22 cellular contexts compared by ENCODE assay signal in the genomic region with DNA sequence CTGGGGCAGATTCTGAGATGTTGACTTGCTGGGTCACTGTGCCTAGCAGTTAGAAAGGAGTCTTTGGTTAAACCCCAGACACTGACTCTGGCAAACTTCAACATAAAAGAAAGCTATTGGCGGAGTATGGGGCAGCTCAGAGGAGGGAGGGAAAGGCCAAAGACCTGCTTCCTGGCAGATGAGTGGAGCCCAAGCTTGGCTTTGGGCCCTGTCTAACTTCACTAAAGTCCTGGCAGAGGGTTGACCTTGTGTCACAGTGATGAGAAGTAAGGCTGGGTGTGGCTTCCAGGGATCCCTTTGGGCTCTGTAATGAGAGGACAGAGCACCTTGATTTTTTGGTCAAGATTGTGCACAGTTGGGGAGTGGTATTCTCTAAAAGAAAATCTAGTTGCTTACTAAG.
DNase-seq lines count a peak whose midpoint lies in the region; ATAC-seq and TF ChIP-seq lines count a peak whose summit lies in the region.
"Had no signal": no experiment of that assay in that cellular context is flagged by ENCODE, and none has a peak within 500 bp of the region (broad histone marks: within the 10 kb centered on the region; RNA-seq: fewer than 3 reads in every experiment).

No MANE protein-coding gene starts in this region.

- no peak overlapping the region for H2BK120ac ChIP-seq in trophoblast cell (ENCODE audit: insufficient read depth, low read length, poor library complexity)

- H3K9me3 ChIP-seq in HCT116 (ENCODE audit: control insufficient read depth in 1 of 2, insufficient read depth in 1 of 2, low read depth in 1 of 2, low read length in 2 of 2): no peaks in the 10 kb centered on the region
- no peaks in the 10 kb centered on the region for H3K9me3 ChIP-seq in breast epithelium
- peaks cover 2% of the 10 kb centered on the region for H3K9me3 ChIP-seq in trophoblast cell (ENCODE audit: insufficient read depth, low read depth, low read length)
- H3K9me3 ChIP-seq: MG63 had no signal

- peak overlapping the region; percentile 46 for H2BK12ac ChIP-seq in trophoblast cell (ENCODE audit: low read length)

- no peak overlapping the region for H2AK5ac ChIP-seq in trophoblast cell (ENCODE audit: low read length)

- peak overlapping the region; percentile 41 for H2AFZ ChIP-seq in HCT116 (ENCODE audit: low read depth, low read length, poor library complexity, severe bottlenecking)
- H2AFZ ChIP-seq in trophoblast cell (ENCODE audit: insufficient read depth, low read length, poor library complexity): no peak overlapping the region
- H2AFZ ChIP-seq: PC-9 had no signal

- no TSS peak for BruUV-seq in HCT116 (replicated peaks; lab: Mats Ljungman, UMichigan)

- intact Hi-C loops in left ventricle myocardium superior (cut with micrococcal nuclease): no loop called here
- intact Hi-C loops in cardiac septum (cut with DNase I): no loop called here
- intact Hi-C loops in HCT116 (cut with micrococcal nuclease): no loop called here
- intact Hi-C loops in breast epithelium (cut with DNase I; ENCODE audit: low total_unique reads): no loop called here

- H3K79me1 ChIP-seq in trophoblast cell (ENCODE audit: low read length): peaks cover 22% of the 10 kb centered on the region

- POLR2A ChIA-PET in HCT116 (lab: Charles Lee): no interaction called here

- H3K14ac ChIP-seq in trophoblast cell (ENCODE audit: low read length): no peak overlapping the region

- ATAC-seq in left ventricle myocardium superior (peak; percentile 40), HCT116 (no peak), HG02678 (IDR thresholded peaks at IDR 0.05; ENCODE audit: unreplicated experiment) (no peak), GM18505 (IDR thresholded peaks at IDR 0.05; ENCODE audit: unreplicated experiment) (no peak), GM18907 (IDR thresholded peaks at IDR 0.05; ENCODE audit: unreplicated experiment) (no peak)
- ATAC-seq: K562 had no signal

- peaks cover 3 to 16% of the 10 kb centered on the region in 2 experiments; a peak in 2 of 4 replicates for H3K4me1 ChIP-seq in HCT116 (ENCODE audit: control insufficient read depth in 1 of 2, insufficient read depth in 2 of 2, low read length in 2 of 2)
- peaks cover 5 to 9% of the 10 kb centered on the region in 2 donors for H3K4me1 ChIP-seq in breast epithelium
- H3K4me1 ChIP-seq in trophoblast cell (ENCODE audit: control insufficient read depth in 1 of 2, insufficient read depth in 2 of 2, low read length in 2 of 2): peaks cover 13 to 20% of the 10 kb centered on the region in 2 experiments

- no peak overlapping the region for H4K12ac ChIP-seq in trophoblast cell (ENCODE audit: low read depth, low read length)

- no peak for DNase-seq in left ventricle myocardium superior
- DNase-seq in cardiac septum (ENCODE audit: low spot score): no peak
- DNase-seq in HCT116 (ENCODE audit: low read depth, low spot score): no peak
- DNase-seq in breast epithelium (ENCODE audit: low spot score in 2 of 2): no peak
- no peak for DNase-seq in trophoblast cell
- DNase-seq: CD8-positive, alpha-beta memory T cell; GOT3; Kasumi-1; MG63; NCI-H1417; NCI-H1694; NCI-H2029 treated with DMSO at 0.1 percent for 48 hours; NCI-H446 treated with DMSO at 0.1 percent for 48 hours; NCI-H526 treated with DMSO at 0.1 percent for 48 hours; PC-9; RPMI8226; SIG-M5 had no signal

- H3K4me3 ChIP-seq in HCT116 (replicated peaks in 1 of 2; ENCODE audit: low read depth in 1 of 2, low read length in 2 of 2): no peak overlapping the region
- H3K4me3 ChIP-seq in breast epithelium: no peak overlapping the region
- no peak overlapping the region for H3K4me3 ChIP-seq in trophoblast cell (ENCODE audit: low read depth, low read length)
- H3K4me3 ChIP-seq: K562, MG63, PC-9, SK-N-MC had no signal

- H3K4me2 ChIP-seq in HCT116 (ENCODE audit: low read length) (no peak overlapping the region), trophoblast cell (ENCODE audit: low read length) (no peak overlapping the region)

- H4K20me1 ChIP-seq in HCT116 (ENCODE audit: insufficient read depth): no peaks in the 10 kb centered on the region

- no peak overlapping the region for H4K8ac ChIP-seq in trophoblast cell (ENCODE audit: low read depth, low read length)

- no peaks in the 10 kb centered on the region for H3K27me3 ChIP-seq in HCT116 (ENCODE audit: insufficient read depth, low read length)
- H3K27me3 ChIP-seq in breast epithelium: no peaks in the 10 kb centered on the region
- no peaks in the 10 kb centered on the region for H3K27me3 ChIP-seq in trophoblast cell (ENCODE audit: insufficient read depth, low read length)
- H3K27me3 ChIP-seq: MG63 had no signal

- no CpG with 5 or more reads among the region's 1 CpG for WGBS in trophoblast cell (ENCODE audit: extremely low coverage, insufficient coverage, insufficient read length)

- no peak overlapping the region for H3K27ac ChIP-seq in HCT116 (ENCODE audit: low read depth, low read length)
- H3K27ac ChIP-seq in breast epithelium: peak overlapping the region; percentile 17 to 25
- H3K27ac ChIP-seq in trophoblast cell (ENCODE audit: low read depth, low read length): peak overlapping the region; percentile 28

- H3K4ac ChIP-seq in trophoblast cell (ENCODE audit: low read depth, low read length): peak overlapping the region; percentile 19

- CTCF ChIA-PET in HCT116 (lab: Charles Lee): no interaction called here

- H3K18ac ChIP-seq in trophoblast cell (ENCODE audit: low read length): no peak overlapping the region

- no peak overlapping the region for H2BK5ac ChIP-seq in trophoblast cell (ENCODE audit: low read depth, low read length, poor library complexity)

- no peaks in the 10 kb centered on the region for H3K36me3 ChIP-seq in HCT116 (ENCODE audit: control insufficient read depth in 1 of 2, insufficient read depth in 2 of 2, low read length in 2 of 2)
- H3K36me3 ChIP-seq in breast epithelium: no peaks in the 10 kb centered on the region
- H3K36me3 ChIP-seq in trophoblast cell (ENCODE audit: control insufficient read depth in 1 of 2, insufficient read depth in 2 of 2, low read length in 2 of 2): no peaks in the 10 kb centered on the region
- H3K36me3 ChIP-seq: MG63 had no signal

- H3K9ac ChIP-seq in HCT116 (ENCODE audit: low read length): no peak overlapping the region
- H3K9ac ChIP-seq in trophoblast cell (ENCODE audit: low read length): no peak overlapping the region

- H3K79me2 ChIP-seq in HCT116 (ENCODE audit: insufficient read depth, low read length) (no peaks in the 10 kb centered on the region), trophoblast cell (ENCODE audit: control insufficient read depth, insufficient read depth, low read length, poor library complexity) (no peaks in the 10 kb centered on the region)

- TF ChIP-seq POLR2A in HCT116 (IDR thresholded peaks at IDR 0.05; ENCODE audit: borderline replicate concordance, extremely low read depth, insufficient read depth, insufficient read length) (no peak), breast epithelium (IDR thresholded peaks at IDR 0.05) (no peak), GM18505 (IDR thresholded peaks at IDR 0.05; ENCODE audit: borderline replicate concordance, extremely low read depth, insufficient read depth, insufficient read length) (no peak)

- TF ChIP-seq CTCF in HCT116 (IDR thresholded peaks at IDR 0.05 in 2 of 3, conservative IDR thresholded peaks at IDR 0.05 in 1 of 3; ENCODE audit: borderline replicate concordance in 1 of 3, insufficient read depth in 1 of 3, low read depth in 2 of 3, low read length in 2 of 3) (no peak), breast epithelium (IDR thresholded peaks at IDR 0.05) (no peak)

- no peak for TF ChIP-seq RAD21 in HCT116 (IDR thresholded peaks at IDR 0.05; ENCODE audit: low read depth)

- H4K91ac ChIP-seq in trophoblast cell (ENCODE audit: low read depth, low read length): no peak overlapping the region

- H3K23ac ChIP-seq in trophoblast cell (ENCODE audit: low read length): no peak overlapping the region

- no peaks in the 10 kb centered on the region for H3K9me2 ChIP-seq in HCT116 (ENCODE audit: insufficient read depth)

- RAD21 ChIA-PET in HCT116 (lab: Charles Lee; ENCODE audit: low non-redundant PET in 1 of 2, low total read pairs in 2 of 2, uncharacterized antibody in 2 of 2, unreplicated experiment in 2 of 2): no interaction called here

TF ChIP-seq in HCT116, 20 proteins besides CTCF, POLR2A, EP300 and RAD21 (continues in another document):
- no peak for TF ChIP-seq ELF1 (IDR thresholded peaks at IDR 0.05; ENCODE audit: borderline replicate concordance, low read depth)
- no peak for TF ChIP-seq SP1 (IDR thresholded peaks at IDR 0.05; ENCODE audit: low read depth)
- TF ChIP-seq, protein P1, sequence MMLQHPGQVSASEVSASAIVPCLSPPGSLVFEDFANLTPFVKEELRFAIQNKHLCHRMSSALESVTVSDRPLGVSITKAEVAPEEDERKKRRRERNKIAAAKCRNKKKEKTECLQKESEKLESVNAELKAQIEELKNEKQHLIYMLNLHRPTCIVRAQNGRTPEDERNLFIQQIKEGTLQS (IDR thresholded peaks at IDR 0.05): no peak
- no peak for TF ChIP-seq REST (IDR thresholded peaks at IDR 0.05; ENCODE audit: low read depth)
- TF ChIP-seq POLR2AphosphoS5 (IDR thresholded peaks at IDR 0.05; ENCODE audit: low read depth, low read length): no peak
